2 cellular contexts compared by ENCODE assay signal in the genomic region with DNA sequence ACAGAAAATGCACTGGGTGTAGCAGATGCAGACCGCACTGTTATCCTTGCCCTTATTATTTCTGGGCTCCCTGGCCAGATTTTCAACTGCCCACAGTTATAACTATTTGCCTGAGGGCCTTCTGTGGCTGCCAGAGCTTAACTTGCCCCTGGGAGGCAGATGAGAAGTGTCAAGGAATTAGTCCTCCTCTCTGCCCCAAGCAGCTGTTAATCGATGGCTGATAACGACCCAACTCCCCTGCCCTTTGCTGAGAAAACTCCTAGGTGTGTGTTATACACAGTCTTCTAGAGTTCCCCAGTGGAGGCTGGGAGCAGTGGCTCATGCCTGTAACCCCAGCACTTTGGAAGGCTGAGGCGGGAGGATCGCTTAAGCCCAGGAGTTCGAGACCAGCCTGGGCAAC.
TF ChIP-seq lines count a peak whose summit lies in the region.

No MANE protein-coding gene starts in this region.

TF ChIP-seq in A549, 52 proteins besides CTCF, POLR2A, EP300 and RAD21:
- TF ChIP-seq, protein P1, sequence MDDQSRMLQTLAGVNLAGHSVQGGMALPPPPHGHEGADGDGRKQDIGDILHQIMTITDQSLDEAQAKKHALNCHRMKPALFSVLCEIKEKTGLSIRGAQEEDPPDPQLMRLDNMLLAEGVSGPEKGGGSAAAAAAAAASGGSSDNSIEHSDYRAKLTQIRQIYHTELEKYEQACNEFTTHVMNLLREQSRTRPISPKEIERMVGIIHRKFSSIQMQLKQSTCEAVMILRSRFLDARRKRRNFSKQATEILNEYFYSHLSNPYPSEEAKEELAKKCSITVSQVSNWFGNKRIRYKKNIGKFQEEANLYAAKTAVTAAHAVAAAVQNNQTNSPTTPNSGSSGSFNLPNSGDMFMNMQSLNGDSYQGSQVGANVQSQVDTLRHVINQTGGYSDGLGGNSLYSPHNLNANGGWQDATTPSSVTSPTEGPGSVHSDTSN (IDR thresholded peaks at IDR 0.05), result no peak
- no peak for TF ChIP-seq PHF8 (IDR thresholded peaks at IDR 0.05; ENCODE audit: borderline replicate concordance, low read depth)
- TF ChIP-seq HEYL (CRISPR knock-in tag; IDR thresholded peaks at IDR 0.05), result no peak
- no peak for TF ChIP-seq CHD4 (IDR thresholded peaks at IDR 0.05; ENCODE audit: borderline replicate concordance)
- TF ChIP-seq SREBF2 (IDR thresholded peaks at IDR 0.05), result no peak

TF ChIP-seq in HepG2, 621 proteins besides CTCF, POLR2A, EP300 and RAD21:
- no peak for TF ChIP-seq GATAD1 (CRISPR knock-in tag; IDR thresholded peaks at IDR 0.05)
